In the genomic region with DNA sequence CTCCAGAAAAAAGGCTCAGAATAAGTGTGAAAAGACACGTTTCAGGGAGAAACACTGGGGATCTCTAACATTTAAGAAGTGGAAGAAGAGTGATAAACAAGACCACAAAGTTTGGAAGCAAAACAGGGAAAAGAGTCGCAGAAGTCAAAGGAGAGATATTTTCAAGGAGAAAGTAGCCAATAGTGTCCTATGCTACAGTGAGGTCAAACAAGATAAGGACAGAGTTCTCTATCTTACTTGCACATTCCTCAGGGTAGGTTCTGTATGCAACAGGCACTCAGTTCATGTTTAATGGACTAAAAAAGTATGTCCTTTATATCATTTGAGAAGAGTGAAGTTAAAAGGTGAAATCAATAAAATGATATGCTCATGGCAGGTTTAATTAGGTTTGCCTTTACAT, we compare ENCODE assay signal across 2 cellular contexts.
TF ChIP-seq lines count a peak whose summit lies in the region.

No MANE protein-coding gene starts in this region.

TF ChIP-seq in HepG2, 621 proteins besides CTCF, POLR2A, EP300 and RAD21:
- no peak for TF ChIP-seq KDM5B (CRISPR knock-in tag; IDR thresholded peaks at IDR 0.05; ENCODE audit: borderline replicate concordance)
- no peak for TF ChIP-seq ZNF232 (CRISPR knock-in tag; IDR thresholded peaks at IDR 0.05; ENCODE audit: borderline replicate concordance)
- TF ChIP-seq NCOA2 (CRISPR knock-in tag; IDR thresholded peaks at IDR 0.05): no peak
- TF ChIP-seq ZNF180 (CRISPR knock-in tag; IDR thresholded peaks at IDR 0.05; ENCODE audit: borderline replicate concordance, low read depth): no peak
- no peak for TF ChIP-seq SMARCE1 (IDR thresholded peaks at IDR 0.05; ENCODE audit: borderline replicate concordance)
- TF ChIP-seq NFRKB (IDR thresholded peaks at IDR 0.05): no peak
- TF ChIP-seq SYNCRIP (IDR thresholded peaks at IDR 0.05; ENCODE audit: insufficient read depth, low read depth, low read length): no peak
- TF ChIP-seq ZNF292 (CRISPR knock-in tag; IDR thresholded peaks at IDR 0.05; ENCODE audit: borderline replicate concordance, low read depth): no peak
- TF ChIP-seq, protein P1, sequence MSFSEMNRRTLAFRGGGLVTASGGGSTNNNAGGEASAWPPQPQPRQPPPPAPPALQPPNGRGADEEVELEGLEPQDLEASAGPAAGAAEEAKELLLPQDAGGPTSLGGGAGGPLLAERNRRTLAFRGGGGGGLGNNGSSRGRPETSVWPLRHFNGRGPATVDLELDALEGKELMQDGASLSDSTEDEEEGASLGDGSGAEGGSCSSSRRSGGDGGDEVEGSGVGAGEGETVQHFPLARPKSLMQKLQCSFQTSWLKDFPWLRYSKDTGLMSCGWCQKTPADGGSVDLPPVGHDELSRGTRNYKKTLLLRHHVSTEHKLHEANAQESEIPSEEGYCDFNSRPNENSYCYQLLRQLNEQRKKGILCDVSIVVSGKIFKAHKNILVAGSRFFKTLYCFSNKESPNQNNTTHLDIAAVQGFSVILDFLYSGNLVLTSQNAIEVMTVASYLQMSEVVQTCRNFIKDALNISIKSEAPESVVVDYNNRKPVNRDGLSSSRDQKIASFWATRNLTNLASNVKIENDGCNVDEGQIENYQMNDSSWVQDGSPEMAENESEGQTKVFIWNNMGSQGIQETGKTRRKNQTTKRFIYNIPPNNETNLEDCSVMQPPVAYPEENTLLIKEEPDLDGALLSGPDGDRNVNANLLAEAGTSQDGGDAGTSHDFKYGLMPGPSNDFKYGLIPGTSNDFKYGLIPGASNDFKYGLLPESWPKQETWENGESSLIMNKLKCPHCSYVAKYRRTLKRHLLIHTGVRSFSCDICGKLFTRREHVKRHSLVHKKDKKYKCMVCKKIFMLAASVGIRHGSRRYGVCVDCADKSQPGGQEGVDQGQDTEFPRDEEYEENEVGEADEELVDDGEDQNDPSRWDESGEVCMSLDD (CRISPR knock-in tag; IDR thresholded peaks at IDR 0.05; ENCODE audit: borderline replicate concordance): no peak

TF ChIP-seq in K562, 482 proteins besides CTCF, POLR2A, EP300 and RAD21 (continues in another document):
- TF ChIP-seq MCM5 (IDR thresholded peaks at IDR 0.05; ENCODE audit: low read depth): no peak
- TF ChIP-seq ZNF124 (CRISPR knock-in tag; IDR thresholded peaks at IDR 0.05): no peak
- no peak for TF ChIP-seq ZNF311 (CRISPR knock-in tag; IDR thresholded peaks at IDR 0.05)
- TF ChIP-seq FOXK2 (conservative IDR thresholded peaks at IDR 0.05 in 1 of 2, IDR thresholded peaks at IDR 0.05 in 1 of 2; ENCODE audit: low read depth in 2 of 2): peak; percentile 67 to 73
- TF ChIP-seq, protein P2, sequence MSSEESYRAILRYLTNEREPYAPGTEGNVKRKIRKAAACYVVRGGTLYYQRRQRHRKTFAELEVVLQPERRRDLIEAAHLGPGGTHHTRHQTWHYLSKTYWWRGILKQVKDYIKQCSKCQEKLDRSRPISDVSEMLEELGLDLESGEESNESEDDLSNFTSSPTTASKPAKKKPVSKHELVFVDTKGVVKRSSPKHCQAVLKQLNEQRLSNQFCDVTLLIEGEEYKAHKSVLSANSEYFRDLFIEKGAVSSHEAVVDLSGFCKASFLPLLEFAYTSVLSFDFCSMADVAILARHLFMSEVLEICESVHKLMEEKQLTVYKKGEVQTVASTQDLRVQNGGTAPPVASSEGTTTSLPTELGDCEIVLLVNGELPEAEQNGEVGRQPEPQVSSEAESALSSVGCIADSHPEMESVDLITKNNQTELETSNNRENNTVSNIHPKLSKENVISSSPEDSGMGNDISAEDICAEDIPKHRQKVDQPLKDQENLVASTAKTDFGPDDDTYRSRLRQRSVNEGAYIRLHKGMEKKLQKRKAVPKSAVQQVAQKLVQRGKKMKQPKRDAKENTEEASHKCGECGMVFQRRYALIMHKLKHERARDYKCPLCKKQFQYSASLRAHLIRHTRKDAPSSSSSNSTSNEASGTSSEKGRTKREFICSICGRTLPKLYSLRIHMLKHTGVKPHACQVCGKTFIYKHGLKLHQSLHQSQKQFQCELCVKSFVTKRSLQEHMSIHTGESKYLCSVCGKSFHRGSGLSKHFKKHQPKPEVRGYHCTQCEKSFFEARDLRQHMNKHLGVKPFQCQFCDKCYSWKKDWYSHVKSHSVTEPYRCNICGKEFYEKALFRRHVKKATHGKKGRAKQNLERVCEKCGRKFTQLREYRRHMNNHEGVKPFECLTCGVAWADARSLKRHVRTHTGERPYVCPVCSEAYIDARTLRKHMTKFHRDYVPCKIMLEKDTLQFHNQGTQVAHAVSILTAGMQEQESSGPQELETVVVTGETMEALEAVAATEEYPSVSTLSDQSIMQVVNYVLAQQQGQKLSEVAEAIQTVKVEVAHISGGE (CRISPR knock-in tag; IDR thresholded peaks at IDR 0.05): peak in 1 of 3 experiments; percentile 50; a peak in 1 of 6 replicates
- no peak for TF ChIP-seq LARP7 (IDR thresholded peaks at IDR 0.05)
- TF ChIP-seq ZFP30 (CRISPR knock-in tag; IDR thresholded peaks at IDR 0.05; ENCODE audit: borderline replicate concordance): no peak
- TF ChIP-seq, protein P3, sequence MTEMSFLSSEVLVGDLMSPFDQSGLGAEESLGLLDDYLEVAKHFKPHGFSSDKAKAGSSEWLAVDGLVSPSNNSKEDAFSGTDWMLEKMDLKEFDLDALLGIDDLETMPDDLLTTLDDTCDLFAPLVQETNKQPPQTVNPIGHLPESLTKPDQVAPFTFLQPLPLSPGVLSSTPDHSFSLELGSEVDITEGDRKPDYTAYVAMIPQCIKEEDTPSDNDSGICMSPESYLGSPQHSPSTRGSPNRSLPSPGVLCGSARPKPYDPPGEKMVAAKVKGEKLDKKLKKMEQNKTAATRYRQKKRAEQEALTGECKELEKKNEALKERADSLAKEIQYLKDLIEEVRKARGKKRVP (CRISPR knock-in tag; IDR thresholded peaks at IDR 0.05): no peak
- no peak for TF ChIP-seq TEAD2 (tag; IDR thresholded peaks at IDR 0.05)
- TF ChIP-seq XRCC3 (IDR thresholded peaks at IDR 0.05): no peak
- TF ChIP-seq KDM1A (IDR thresholded peaks at IDR 0.05): peak in 1 of 2 experiments; percentile 16; a peak in 1 of 4 replicates
- no peak for TF ChIP-seq RFX1 (IDR thresholded peaks at IDR 0.05)
- TF ChIP-seq NR3C1 (CRISPR knock-in tag; IDR thresholded peaks at IDR 0.05): no peak
- TF ChIP-seq ZNF146 (CRISPR knock-in tag; IDR thresholded peaks at IDR 0.05; ENCODE audit: unreplicated experiment): no peak
- TF ChIP-seq DPF2 (IDR thresholded peaks at IDR 0.05): peak; percentile 94
- TF ChIP-seq, protein P4, sequence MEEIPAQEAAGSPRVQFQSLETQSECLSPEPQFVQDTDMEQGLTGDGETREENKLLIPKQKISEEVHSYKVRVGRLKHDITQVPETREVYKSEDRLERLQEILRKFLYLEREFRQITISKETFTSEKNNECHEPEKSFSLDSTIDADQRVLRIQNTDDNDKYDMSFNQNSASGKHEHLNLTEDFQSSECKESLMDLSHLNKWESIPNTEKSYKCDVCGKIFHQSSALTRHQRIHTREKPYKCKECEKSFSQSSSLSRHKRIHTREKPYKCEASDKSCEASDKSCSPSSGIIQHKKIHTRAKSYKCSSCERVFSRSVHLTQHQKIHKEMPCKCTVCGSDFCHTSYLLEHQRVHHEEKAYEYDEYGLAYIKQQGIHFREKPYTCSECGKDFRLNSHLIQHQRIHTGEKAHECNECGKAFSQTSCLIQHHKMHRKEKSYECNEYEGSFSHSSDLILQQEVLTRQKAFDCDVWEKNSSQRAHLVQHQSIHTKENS (CRISPR knock-in tag; IDR thresholded peaks at IDR 0.05): no peak
- TF ChIP-seq, protein P5, sequence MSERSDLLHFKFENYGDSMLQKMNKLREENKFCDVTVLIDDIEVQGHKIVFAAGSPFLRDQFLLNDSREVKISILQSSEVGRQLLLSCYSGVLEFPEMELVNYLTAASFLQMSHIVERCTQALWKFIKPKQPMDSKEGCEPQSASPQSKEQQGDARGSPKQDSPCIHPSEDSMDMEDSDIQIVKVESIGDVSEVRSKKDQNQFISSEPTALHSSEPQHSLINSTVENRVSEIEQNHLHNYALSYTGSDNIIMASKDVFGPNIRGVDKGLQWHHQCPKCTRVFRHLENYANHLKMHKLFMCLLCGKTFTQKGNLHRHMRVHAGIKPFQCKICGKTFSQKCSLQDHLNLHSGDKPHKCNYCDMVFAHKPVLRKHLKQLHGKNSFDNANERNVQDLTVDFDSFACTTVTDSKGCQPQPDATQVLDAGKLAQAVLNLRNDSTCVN (CRISPR knock-in tag; IDR thresholded peaks at IDR 0.05): no peak
- TF ChIP-seq, protein P6, sequence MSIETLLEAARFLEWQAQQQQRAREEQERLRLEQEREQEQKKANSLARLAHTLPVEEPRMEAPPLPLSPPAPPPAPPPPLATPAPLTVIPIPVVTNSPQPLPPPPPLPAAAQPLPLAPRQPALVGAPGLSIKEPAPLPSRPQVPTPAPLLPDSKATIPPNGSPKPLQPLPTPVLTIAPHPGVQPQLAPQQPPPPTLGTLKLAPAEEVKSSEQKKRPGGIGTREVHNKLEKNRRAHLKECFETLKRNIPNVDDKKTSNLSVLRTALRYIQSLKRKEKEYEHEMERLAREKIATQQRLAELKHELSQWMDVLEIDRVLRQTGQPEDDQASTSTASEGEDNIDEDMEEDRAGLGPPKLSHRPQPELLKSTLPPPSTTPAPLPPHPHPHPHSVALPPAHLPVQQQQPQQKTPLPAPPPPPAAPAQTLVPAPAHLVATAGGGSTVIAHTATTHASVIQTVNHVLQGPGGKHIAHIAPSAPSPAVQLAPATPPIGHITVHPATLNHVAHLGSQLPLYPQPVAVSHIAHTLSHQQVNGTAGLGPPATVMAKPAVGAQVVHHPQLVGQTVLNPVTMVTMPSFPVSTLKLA (conservative IDR thresholded peaks at IDR 0.05): peak in 1 of 2 experiments; percentile 13; a peak in 1 of 4 replicates
- TF ChIP-seq HDAC2 (IDR thresholded peaks at IDR 0.05): 0 out of 2 replicates have a peak, but pooled peaks have one; percentile 32
- TF ChIP-seq SMARCA4 (IDR thresholded peaks at IDR 0.05): peak; percentile 90
- TF ChIP-seq SPI1 (IDR thresholded peaks at IDR 0.05; ENCODE audit: borderline replicate concordance, low read depth, low read length): no peak
- no peak for TF ChIP-seq GTF2A2 (tag; IDR thresholded peaks at IDR 0.05)
- no peak for TF ChIP-seq STAG1 (CRISPR knock-in tag; IDR thresholded peaks at IDR 0.05; ENCODE audit: borderline replicate concordance)
- TF ChIP-seq, protein P7, sequence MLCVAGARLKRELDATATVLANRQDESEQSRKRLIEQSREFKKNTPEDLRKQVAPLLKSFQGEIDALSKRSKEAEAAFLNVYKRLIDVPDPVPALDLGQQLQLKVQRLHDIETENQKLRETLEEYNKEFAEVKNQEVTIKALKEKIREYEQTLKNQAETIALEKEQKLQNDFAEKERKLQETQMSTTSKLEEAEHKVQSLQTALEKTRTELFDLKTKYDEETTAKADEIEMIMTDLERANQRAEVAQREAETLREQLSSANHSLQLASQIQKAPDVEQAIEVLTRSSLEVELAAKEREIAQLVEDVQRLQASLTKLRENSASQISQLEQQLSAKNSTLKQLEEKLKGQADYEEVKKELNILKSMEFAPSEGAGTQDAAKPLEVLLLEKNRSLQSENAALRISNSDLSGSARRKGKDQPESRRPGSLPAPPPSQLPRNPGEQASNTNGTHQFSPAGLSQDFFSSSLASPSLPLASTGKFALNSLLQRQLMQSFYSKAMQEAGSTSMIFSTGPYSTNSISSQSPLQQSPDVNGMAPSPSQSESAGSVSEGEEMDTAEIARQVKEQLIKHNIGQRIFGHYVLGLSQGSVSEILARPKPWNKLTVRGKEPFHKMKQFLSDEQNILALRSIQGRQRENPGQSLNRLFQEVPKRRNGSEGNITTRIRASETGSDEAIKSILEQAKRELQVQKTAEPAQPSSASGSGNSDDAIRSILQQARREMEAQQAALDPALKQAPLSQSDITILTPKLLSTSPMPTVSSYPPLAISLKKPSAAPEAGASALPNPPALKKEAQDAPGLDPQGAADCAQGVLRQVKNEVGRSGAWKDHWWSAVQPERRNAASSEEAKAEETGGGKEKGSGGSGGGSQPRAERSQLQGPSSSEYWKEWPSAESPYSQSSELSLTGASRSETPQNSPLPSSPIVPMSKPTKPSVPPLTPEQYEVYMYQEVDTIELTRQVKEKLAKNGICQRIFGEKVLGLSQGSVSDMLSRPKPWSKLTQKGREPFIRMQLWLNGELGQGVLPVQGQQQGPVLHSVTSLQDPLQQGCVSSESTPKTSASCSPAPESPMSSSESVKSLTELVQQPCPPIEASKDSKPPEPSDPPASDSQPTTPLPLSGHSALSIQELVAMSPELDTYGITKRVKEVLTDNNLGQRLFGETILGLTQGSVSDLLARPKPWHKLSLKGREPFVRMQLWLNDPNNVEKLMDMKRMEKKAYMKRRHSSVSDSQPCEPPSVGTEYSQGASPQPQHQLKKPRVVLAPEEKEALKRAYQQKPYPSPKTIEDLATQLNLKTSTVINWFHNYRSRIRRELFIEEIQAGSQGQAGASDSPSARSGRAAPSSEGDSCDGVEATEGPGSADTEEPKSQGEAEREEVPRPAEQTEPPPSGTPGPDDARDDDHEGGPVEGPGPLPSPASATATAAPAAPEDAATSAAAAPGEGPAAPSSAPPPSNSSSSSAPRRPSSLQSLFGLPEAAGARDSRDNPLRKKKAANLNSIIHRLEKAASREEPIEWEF (CRISPR knock-in tag; IDR thresholded peaks at IDR 0.05): no peak
- peak; percentile 52; the same call in 1 of the 2 replicates for TF ChIP-seq SOX6 (IDR thresholded peaks at IDR 0.05)
- 0 out of 2 replicates have a peak, but pooled peaks have one; percentile 53 for TF ChIP-seq BCOR (IDR thresholded peaks at IDR 0.05)
- TF ChIP-seq ZNF175 (CRISPR knock-in tag; IDR thresholded peaks at IDR 0.05; ENCODE audit: low read depth): no peak
- no peak for TF ChIP-seq NELFE (IDR thresholded peaks at IDR 0.05; ENCODE audit: insufficient read depth, insufficient read length)
- no peak for TF ChIP-seq BDP1 (IDR thresholded peaks at IDR 0.05; ENCODE audit: insufficient read depth, insufficient read length)
- TF ChIP-seq, protein P8, sequence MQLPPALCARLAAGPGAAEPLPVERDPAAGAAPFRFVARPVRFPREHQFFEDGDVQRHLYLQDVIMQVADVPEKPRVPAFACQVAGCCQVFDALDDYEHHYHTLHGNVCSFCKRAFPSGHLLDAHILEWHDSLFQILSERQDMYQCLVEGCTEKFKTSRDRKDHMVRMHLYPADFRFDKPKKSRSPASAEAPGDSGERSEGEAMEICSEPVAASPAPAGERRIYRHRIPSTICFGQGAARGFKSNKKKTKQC (CRISPR knock-in tag; IDR thresholded peaks at IDR 0.05): no peak
- TF ChIP-seq ZNF239 (CRISPR knock-in tag; IDR thresholded peaks at IDR 0.05): no peak
- TF ChIP-seq, protein P9, sequence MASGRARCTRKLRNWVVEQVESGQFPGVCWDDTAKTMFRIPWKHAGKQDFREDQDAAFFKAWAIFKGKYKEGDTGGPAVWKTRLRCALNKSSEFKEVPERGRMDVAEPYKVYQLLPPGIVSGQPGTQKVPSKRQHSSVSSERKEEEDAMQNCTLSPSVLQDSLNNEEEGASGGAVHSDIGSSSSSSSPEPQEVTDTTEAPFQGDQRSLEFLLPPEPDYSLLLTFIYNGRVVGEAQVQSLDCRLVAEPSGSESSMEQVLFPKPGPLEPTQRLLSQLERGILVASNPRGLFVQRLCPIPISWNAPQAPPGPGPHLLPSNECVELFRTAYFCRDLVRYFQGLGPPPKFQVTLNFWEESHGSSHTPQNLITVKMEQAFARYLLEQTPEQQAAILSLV (tag; IDR thresholded peaks at IDR 0.05): no peak
- TF ChIP-seq TCF7 (IDR thresholded peaks at IDR 0.05; ENCODE audit: borderline replicate concordance): no peak
- TF ChIP-seq NUFIP1 (IDR thresholded peaks at IDR 0.05; ENCODE audit: partially characterized antibody): no peak
- TF ChIP-seq NR4A1 (CRISPR knock-in tag; IDR thresholded peaks at IDR 0.05): no peak
- TF ChIP-seq NR4A1 (tag; IDR thresholded peaks at IDR 0.05): no peak; the same call in 1 of the 2 replicates
- TF ChIP-seq ZEB2 (IDR thresholded peaks at IDR 0.05): peak; percentile 63; the same call in 1 of the 2 replicates
